In the genomic region with DNA sequence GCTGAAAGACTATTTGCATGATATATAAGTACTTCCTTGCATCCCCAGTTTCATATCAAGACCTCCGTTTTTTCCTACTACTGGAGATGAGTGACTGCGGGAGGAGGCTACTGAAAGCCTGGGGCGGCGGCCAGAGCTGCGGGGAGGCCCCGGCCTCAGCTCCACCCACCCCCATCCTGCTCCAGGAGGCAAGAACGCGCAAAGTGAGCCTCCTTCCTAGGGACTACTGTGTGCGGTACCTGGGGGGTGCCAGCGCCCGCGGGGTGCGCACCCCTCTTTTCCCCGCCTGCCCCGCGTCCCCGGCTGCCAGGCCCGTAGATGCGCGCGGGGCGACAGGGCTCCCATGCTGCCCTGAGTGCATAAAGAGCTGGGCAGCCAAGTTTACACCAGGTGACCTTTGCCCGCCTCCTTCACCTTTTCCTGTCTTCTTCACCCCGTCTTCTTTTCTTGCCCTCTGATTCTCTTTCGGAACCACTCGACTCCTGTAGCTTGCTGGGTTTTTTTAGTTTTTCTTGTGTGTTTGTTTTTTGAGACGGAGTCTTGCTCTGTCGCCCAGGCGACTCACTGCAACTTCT, we compare ENCODE assay signal across 8 cellular contexts. TPM values are rescaled to one million over a fixed set of nuclear protein-coding genes. Genes with fewer than 3 reads are reported as not detected.
A peak's percentile ranks its signal among the peaks of the same experiment; 100 is the strongest.
DNase-seq lines count a peak whose midpoint lies in the region; ATAC-seq and TF ChIP-seq lines count a peak whose summit lies in the region.

No MANE protein-coding gene starts in this region.

- H3K36me3 ChIP-seq in muscle layer of duodenum (ENCODE audit: control insufficient read depth in 1 of 2, insufficient read depth in 2 of 2, low read length in 2 of 2): no peaks in the 10 kb centered on the region

- DNase-seq in AG09309 (ENCODE audit: low read depth): no peak
- DNase-seq in HuH-7 (ENCODE audit: low spot score): peak; percentile 22
- peak in 1 of 10 donors; percentile 42 for DNase-seq in dorsolateral prefrontal cortex
- no peak for DNase-seq in HK-2 (ENCODE audit: unreplicated experiment)

- H3K27me3 ChIP-seq in dorsolateral prefrontal cortex (no peaks in the 10 kb centered on the region), muscle layer of duodenum (ENCODE audit: low read depth, low read length) (no peaks in the 10 kb centered on the region)

- TF ChIP-seq CTCF in AG09309 (IDR thresholded peaks at IDR 0.05; ENCODE audit: control insufficient read depth, insufficient read depth, low read depth, low read length, missing control alignments) (no peak), dorsolateral prefrontal cortex (IDR thresholded peaks at IDR 0.05 in 54 of 56, conservative IDR thresholded peaks at IDR 0.05 in 2 of 56; ENCODE audit: low read depth in 1 of 56, partially characterized antibody in 56 of 56) (no peak)

- no peaks in the 10 kb centered on the region for H3K9me3 ChIP-seq in muscle layer of duodenum (ENCODE audit: control insufficient read depth in 1 of 2, low read length in 2 of 2)

- ATAC-seq in GM18909 (IDR thresholded peaks at IDR 0.05; ENCODE audit: poor library complexity, unreplicated experiment): no peak
- ATAC-seq in HG02870 (IDR thresholded peaks at IDR 0.05; ENCODE audit: unreplicated experiment): no peak
- ATAC-seq in HG02852 (IDR thresholded peaks at IDR 0.05; ENCODE audit: unreplicated experiment): no peak

- H3K4me1 ChIP-seq in muscle layer of duodenum (ENCODE audit: control insufficient read depth in 1 of 2, insufficient read depth in 2 of 2, low read length in 2 of 2): peaks cover 4 to 29% of the 10 kb centered on the region in 2 donors

- H3K27ac ChIP-seq in dorsolateral prefrontal cortex: peak overlapping the region in 2 of 59 donors; percentile 13 to 80
- no peak overlapping the region for H3K27ac ChIP-seq in muscle layer of duodenum (ENCODE audit: low read length)

- H3K4me3 ChIP-seq in AG09309 (ENCODE audit: control insufficient read depth, low read depth, low read length) (peak overlapping the region; percentile 1; the same call in 1 of the 2 replicates), dorsolateral prefrontal cortex (peak overlapping the region in 53 of 59 donors; percentile 0 to 95 (median 40)), muscle layer of duodenum (ENCODE audit: low read depth in 1 of 2, low read length in 2 of 2) (peak overlapping the region; percentile 46 to 57)

- intact Hi-C loops in dorsolateral prefrontal cortex (cut with DNase I): loop anchor here in 1 of 2 donors (2.0 kb wide), 1 partner anchor 184 kb away; a partner anchor contains a TSS

RNA-seq across cellular contexts. Expression of a gene that starts 2.5 kb away (rescaled TPM):
- 10 to 100 TPM; 15.8 to 28.6 (median 23.4) TPM for total RNA-seq in dorsolateral prefrontal cortex

RNA-seq across cellular contexts. Expression of a gene that starts 47.1 kb away (rescaled TPM):
- total RNA-seq in dorsolateral prefrontal cortex: 10 to 100 TPM; 41.3 to 97.5 (median 66.1) TPM

RNA-seq across cellular contexts. Expression of a gene that starts 47.9 kb away (rescaled TPM):
- 100 to 1,000 TPM in 119 of 120 experiments, 10 to 100 TPM in 1; 96.1 to 431 (median 300) TPM for total RNA-seq in dorsolateral prefrontal cortex

Comparison
In these comparisons a context has a peak if more than half of its experiments do, and no peak if none do; other contexts are left out.
1. H3K4me3 ChIP-seq: peak in every context shown above with its lines; median percentile 52 in muscle layer of duodenum; 40 in dorsolateral prefrontal cortex; 1 in AG09309.